In genomic region chr1:108644984-108645383, GRCh38 we compare ENCODE assay signal across 10 cellular contexts. TPM values are rescaled to one million over a fixed set of nuclear protein-coding genes. Genes with fewer than 3 reads are reported as not detected.
A peak's percentile ranks its signal among the peaks of the same experiment; 100 is the strongest.
DNase-seq lines count a peak whose midpoint lies in the region; TF ChIP-seq lines count a peak whose summit lies in the region.
"Had no signal": no experiment of that assay in that cellular context is flagged by ENCODE, and none has a peak within 500 bp of the region (broad histone marks: within the 10 kb centered on the region; RNA-seq: fewer than 3 reads in every experiment).

No MANE protein-coding gene starts in this region.

- H3K27me3 ChIP-seq in Peyer's patch, result no peaks in the 10 kb centered on the region
- H3K27me3 ChIP-seq in layer of hippocampus (ENCODE audit: control insufficient read depth, insufficient read depth, low read length), result no peaks in the 10 kb centered on the region
- no peaks in the 10 kb centered on the region for H3K27me3 ChIP-seq in breast epithelium
- H3K27me3 ChIP-seq: body of pancreas had no signal

- intact Hi-C loops in breast epithelium (cut with DNase I; ENCODE audit: low total_unique reads), result loop anchor here (10.0 kb wide), 1 partner anchor 130 kb away; no protein-coding TSS in a partner anchor

- H3K9me3 ChIP-seq in Peyer's patch (no peaks in the 10 kb centered on the region), breast epithelium (no peaks in the 10 kb centered on the region)
- H3K9me3 ChIP-seq: body of pancreas had no signal

- H3K4me1 Mint-ChIP-seq in stimulated activated naive CD8-positive, alpha-beta T cell treated with anti-CD3 and anti-CD28 coated beads, Interleukin-15, Interleukin-2, amounts not matched to agents 100 ng/mL and 50 ng/mL, for 24 hours (ENCODE audit: low read depth), result peaks cover 75% of the 10 kb centered on the region
- peaks cover 11% of the 10 kb centered on the region for H3K4me1 Mint-ChIP-seq in progenitor cell of endocrine pancreas (ENCODE audit: low read depth)

- H3K36me3 ChIP-seq in Peyer's patch (no peaks in the 10 kb centered on the region), breast epithelium (no peaks in the 10 kb centered on the region)

- peaks cover 3% of the 10 kb centered on the region for H3K9me3 Mint-ChIP-seq in stimulated activated naive CD8-positive, alpha-beta T cell treated with anti-CD3 and anti-CD28 coated beads, Interleukin-15, Interleukin-2, amounts not matched to agents 100 ng/mL and 50 ng/mL, for 24 hours
- H3K9me3 Mint-ChIP-seq in progenitor cell of endocrine pancreas (ENCODE audit: low read depth), result peaks cover 4% of the 10 kb centered on the region

- H3K27ac ChIP-seq in Peyer's patch, result peak overlapping the region; percentile 73 to 94 (median 86)
- peak overlapping the region; percentile 69 for H3K27ac ChIP-seq in layer of hippocampus (ENCODE audit: low read depth, low read length)
- H3K27ac ChIP-seq in breast epithelium, result peak overlapping the region in 1 of 2 donors; percentile 25
- H3K27ac ChIP-seq: body of pancreas had no signal

- peak overlapping the region; percentile 53 for H3K4me3 Mint-ChIP-seq in stimulated activated naive CD8-positive, alpha-beta T cell treated with anti-CD3 and anti-CD28 coated beads, Interleukin-15, Interleukin-2, amounts not matched to agents 100 ng/mL and 50 ng/mL, for 24 hours
- no peak overlapping the region for H3K4me3 Mint-ChIP-seq in progenitor cell of endocrine pancreas (ENCODE audit: low read depth)

- peak in 1 of 2 donors; percentile 16 for TF ChIP-seq POLR2A in Peyer's patch (IDR thresholded peaks at IDR 0.05)
- no peak for TF ChIP-seq POLR2A in breast epithelium (IDR thresholded peaks at IDR 0.05)

- no peak overlapping the region for H3K4me3 ChIP-seq in Peyer's patch
- H3K4me3 ChIP-seq in breast epithelium, result no peak overlapping the region
- H3K4me3 ChIP-seq: body of pancreas had no signal

- peaks cover 41% of the 10 kb centered on the region for H3K36me3 Mint-ChIP-seq in stimulated activated naive CD8-positive, alpha-beta T cell treated with anti-CD3 and anti-CD28 coated beads, Interleukin-15, Interleukin-2, amounts not matched to agents 100 ng/mL and 50 ng/mL, for 24 hours (ENCODE audit: low read depth)
- H3K36me3 Mint-ChIP-seq in progenitor cell of endocrine pancreas (ENCODE audit: insufficient read depth), result peaks cover under 1% of the 10 kb centered on the region

- no peak for TF ChIP-seq CTCF in Peyer's patch (IDR thresholded peaks at IDR 0.05)
- TF ChIP-seq CTCF in breast epithelium (IDR thresholded peaks at IDR 0.05), result no peak
- no peak for TF ChIP-seq CTCF in progenitor cell of endocrine pancreas (IDR thresholded peaks at IDR 0.05; ENCODE audit: unreplicated experiment)

- H3K27me3 Mint-ChIP-seq in stimulated activated naive CD8-positive, alpha-beta T cell treated with anti-CD3 and anti-CD28 coated beads, Interleukin-15, Interleukin-2, amounts not matched to agents 100 ng/mL and 50 ng/mL, for 24 hours, result no peaks in the 10 kb centered on the region
- no peaks in the 10 kb centered on the region for H3K27me3 Mint-ChIP-seq in progenitor cell of endocrine pancreas

- DNase-seq in Peyer's patch, result peak; percentile 37 to 66 (median 61)
- peak; percentile 69 for DNase-seq in activated CD8-positive, alpha-beta memory T cell treated with anti-CD3 and anti-CD28 coated beads, Interleukin-2, amount 50 U/mL, for 48 hours
- no peak for DNase-seq in NOMO-1 treated with DMSO at 0.1 percent for 48 hours (lab: John Stamatoyannopoulos, UW; ENCODE audit: unreplicated experiment)
- DNase-seq in DMS114 treated with DMSO at 0.1 percent for 48 hours (lab: John Stamatoyannopoulos, UW; ENCODE audit: unreplicated experiment), result no peak
- no peak for DNase-seq in breast epithelium (ENCODE audit: low spot score in 2 of 2)
- DNase-seq in progenitor cell of endocrine pancreas (ENCODE audit: low spot score, unreplicated experiment), result no peak
- DNase-seq: body of pancreas, NCI-H226 had no signal

- peak overlapping the region; percentile 88 for H3K27ac Mint-ChIP-seq in stimulated activated naive CD8-positive, alpha-beta T cell treated with anti-CD3 and anti-CD28 coated beads, Interleukin-15, Interleukin-2, amounts not matched to agents 100 ng/mL and 50 ng/mL, for 24 hours
- H3K27ac Mint-ChIP-seq in progenitor cell of endocrine pancreas, result no peak overlapping the region

- H3K4me1 ChIP-seq in Peyer's patch (peaks cover 0 to 17% (median 7%) of the 10 kb centered on the region in 4 donors), breast epithelium (peaks cover 0 to 5% of the 10 kb centered on the region in 2 donors)

RNA-seq across cellular contexts. Expression of gene HENMT1, which starts 15.9 kb away (rescaled TPM):
- total RNA-seq in Peyer's patch (1 to 10 TPM; 2.7 to 8.3 (median 5.4) TPM), breast epithelium (1 to 10 TPM; 5.2 to 6.9 (median 6.6) TPM), progenitor cell of endocrine pancreas (5.9 and 9.1 TPM in 2 replicates)

RNA-seq across cellular contexts. Expression of gene PRPF38B, which starts 47.1 kb away (rescaled TPM):
- total RNA-seq in Peyer's patch (10 to 100 TPM; 42.1 to 54.2 (median 45.6) TPM), breast epithelium (10 to 100 TPM; 26.9 to 40.8 (median 32.8) TPM), progenitor cell of endocrine pancreas (54.7 and 59.1 TPM in 2 replicates)

Comparison
In these comparisons a context has a peak if more than half of its experiments do, and no peak if none do; other contexts are left out.
1. DNase-seq: peak in Peyer's patch (3 of 3) and activated CD8-positive, alpha-beta memory T cell treated with anti-CD3 and anti-CD28 coated beads, Interleukin-2, amount 50 U/mL, for 48 hours (single experiment); none in NOMO-1 treated with DMSO at 0.1 percent for 48 hours (single experiment), DMS114 treated with DMSO at 0.1 percent for 48 hours (single experiment), breast epithelium (0 of 2) and progenitor cell of endocrine pancreas (single experiment).